ENCODE assay signal across 10 cellular contexts in the genomic region with DNA sequence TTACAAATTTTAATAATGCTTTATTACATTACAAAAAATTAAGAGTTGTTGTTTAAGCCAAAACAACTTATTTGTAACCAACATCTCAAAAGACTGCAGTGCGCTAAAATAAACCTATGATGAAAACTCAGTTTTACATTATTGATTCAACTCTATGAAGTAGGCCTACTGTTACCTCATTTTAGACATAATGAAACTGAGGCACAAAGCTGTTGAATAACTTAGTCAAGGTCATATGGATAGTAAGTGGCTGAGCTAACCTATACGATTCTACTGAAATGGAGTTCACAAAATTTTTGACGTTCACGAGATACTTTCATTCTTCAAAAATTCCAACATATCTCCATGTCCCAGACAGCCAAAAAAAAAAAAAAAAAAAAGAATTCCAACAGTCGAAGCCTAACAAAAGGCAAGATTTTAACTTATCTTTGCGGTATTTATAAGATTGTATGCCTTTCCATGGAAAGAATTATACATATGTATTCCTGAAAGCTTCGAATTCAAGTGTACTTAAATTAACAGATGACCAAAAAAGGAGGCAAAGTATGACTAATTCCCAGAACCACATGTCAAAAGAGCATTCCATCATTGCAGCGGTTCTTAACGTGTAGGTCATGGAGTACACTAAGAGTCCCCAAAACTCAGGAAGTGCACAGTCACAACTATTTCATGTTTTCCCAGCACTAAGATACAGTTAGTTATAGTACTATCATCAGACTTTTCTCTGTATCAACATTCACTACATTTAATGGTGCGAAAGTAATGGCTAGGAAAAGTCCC.
A peak's percentile ranks its signal among the peaks of the same experiment; 100 is the strongest.
DNase-seq lines count a peak whose midpoint lies in the region; ATAC-seq, FAIRE-seq and TF ChIP-seq lines count a peak whose summit lies in the region.
"Had no signal": no experiment of that assay in that cellular context is flagged by ENCODE, and none has a peak within 500 bp of the region (broad histone marks: within the 10 kb centered on the region; RNA-seq: fewer than 3 reads in every experiment).

No MANE protein-coding gene starts in this region.

- no peak overlapping the region for H3K4me3 ChIP-seq in Caco-2 (ENCODE audit: low read depth, low read length)

- CTCF ChIA-PET in activated CD4-positive, alpha-beta memory T cell treated with anti-CD3 and anti-CD28 coated beads, Interleukin-2, amount 10 ng/mL, durations not matched to agents 7 days and 5 days (lab: Charles Lee): no interaction called here
- CTCF ChIA-PET in Caco-2 (lab: Charles Lee): no interaction called here

- TF ChIP-seq CTCF in Caco-2 (IDR thresholded peaks at IDR 0.05; ENCODE audit: insufficient read depth in 1 of 2, low read depth in 1 of 2, low read length in 1 of 2, severe bottlenecking in 1 of 2, unreplicated experiment in 1 of 2): no peak

- POLR2A ChIA-PET in activated CD4-positive, alpha-beta memory T cell treated with anti-CD3 and anti-CD28 coated beads, Interleukin-2, amount 10 ng/mL, durations not matched to agents 7 days and 5 days (lab: Charles Lee): no interaction called here
- POLR2A ChIA-PET in Caco-2 (lab: Charles Lee): no interaction called here

- H3K9me3 ChIP-seq in Caco-2: no peaks in the 10 kb centered on the region

- TF ChIP-seq POLR2A in H54 (IDR thresholded peaks at IDR 0.05; ENCODE audit: low read depth, low read length): no peak

- H3K4me3 Mint-ChIP-seq in activated CD4-positive, alpha-beta memory T cell treated with anti-CD3 and anti-CD28 coated beads, Interleukin-2, amount 10 ng/mL, durations not matched to agents 7 days and 5 days: no peak overlapping the region
- H3K4me3 Mint-ChIP-seq in Caco-2 (ENCODE audit: unreplicated experiment): no peak overlapping the region
- H3K4me3 Mint-ChIP-seq: stimulated activated memory B cell treated with anti-CD40 and anti-IgM and Interleukin-4, amounts not matched to agents 10 μg/mL and 1 μg/mL and 100 μg/mL, for 72 hours had no signal

- intact Hi-C loops in Caco-2 (cut with micrococcal nuclease; ENCODE audit: unreplicated experiment): no loop called here

- peaks cover 26% of the 10 kb centered on the region for H3K4me1 Mint-ChIP-seq in activated CD4-positive, alpha-beta memory T cell treated with anti-CD3 and anti-CD28 coated beads, Interleukin-2, amount 10 ng/mL, durations not matched to agents 7 days and 5 days
- no peaks in the 10 kb centered on the region for H3K4me1 Mint-ChIP-seq in Caco-2 (ENCODE audit: low read depth, unreplicated experiment)
- H3K4me1 Mint-ChIP-seq: stimulated activated memory B cell treated with anti-CD40 and anti-IgM and Interleukin-4, amounts not matched to agents 10 μg/mL and 1 μg/mL and 100 μg/mL, for 72 hours had no signal

- no peaks in the 10 kb centered on the region for H3K36me3 ChIP-seq in Caco-2 (ENCODE audit: control insufficient read depth, insufficient read depth, low read length)

- ATAC-seq in GM21381 (IDR thresholded peaks at IDR 0.05; ENCODE audit: unreplicated experiment): no peak
- ATAC-seq: stimulated activated memory B cell treated with anti-CD40 and anti-IgM and Interleukin-4, amounts not matched to agents 10 μg/mL and 1 μg/mL and 100 μg/mL, for 72 hours had no signal

- H3K36me3 Mint-ChIP-seq in activated CD4-positive, alpha-beta memory T cell treated with anti-CD3 and anti-CD28 coated beads, Interleukin-2, amount 10 ng/mL, durations not matched to agents 7 days and 5 days (ENCODE audit: low read depth): peaks cover 34% of the 10 kb centered on the region
- H3K36me3 Mint-ChIP-seq in Caco-2 (ENCODE audit: insufficient read depth, unreplicated experiment): peaks cover 46% of the 10 kb centered on the region

- peak; percentile 93 for FAIRE-seq in H54 (lab: Jason Lieb, UNC)

- no peaks in the 10 kb centered on the region for H3K27me3 Mint-ChIP-seq in activated CD4-positive, alpha-beta memory T cell treated with anti-CD3 and anti-CD28 coated beads, Interleukin-2, amount 10 ng/mL, durations not matched to agents 7 days and 5 days
- no peaks in the 10 kb centered on the region for H3K27me3 Mint-ChIP-seq in Caco-2 (ENCODE audit: insufficient read depth, unreplicated experiment)
- H3K27me3 Mint-ChIP-seq: stimulated activated memory B cell treated with anti-CD40 and anti-IgM and Interleukin-4, amounts not matched to agents 10 μg/mL and 1 μg/mL and 100 μg/mL, for 72 hours had no signal

- DNase-seq in AG08396 (ENCODE audit: low spot score): peak; percentile 11
- peak; percentile 11 for DNase-seq in H54 (ENCODE audit: insufficient read length, low spot score)
- DNase-seq in activated CD4-positive, alpha-beta memory T cell treated with anti-CD3 and anti-CD28 coated beads, Interleukin-2, amount 10 ng/mL, durations not matched to agents 7 days and 5 days: no peak
- DNase-seq in glomerular endothelial cell (ENCODE audit: extremely low read depth, low read depth, low spot score): peak; percentile 48
- DNase-seq in DMS53 (lab: John Stamatoyannopoulos, UW): no peak
- no peak for DNase-seq in NCI-H446 (lab: John Stamatoyannopoulos, UW)
- no peak for DNase-seq in Caco-2
- DNase-seq: H7 had no signal

- peak overlapping the region; percentile 33 for H3K27ac Mint-ChIP-seq in activated CD4-positive, alpha-beta memory T cell treated with anti-CD3 and anti-CD28 coated beads, Interleukin-2, amount 10 ng/mL, durations not matched to agents 7 days and 5 days
- H3K27ac Mint-ChIP-seq in Caco-2 (ENCODE audit: unreplicated experiment): no peak overlapping the region
- H3K27ac Mint-ChIP-seq: stimulated activated memory B cell treated with anti-CD40 and anti-IgM and Interleukin-4, amounts not matched to agents 10 μg/mL and 1 μg/mL and 100 μg/mL, for 72 hours had no signal

- H3K9me3 Mint-ChIP-seq in activated CD4-positive, alpha-beta memory T cell treated with anti-CD3 and anti-CD28 coated beads, Interleukin-2, amount 10 ng/mL, durations not matched to agents 7 days and 5 days: no peaks in the 10 kb centered on the region
- no peaks in the 10 kb centered on the region for H3K9me3 Mint-ChIP-seq in Caco-2 (ENCODE audit: unreplicated experiment)
- H3K9me3 Mint-ChIP-seq: stimulated activated memory B cell treated with anti-CD40 and anti-IgM and Interleukin-4, amounts not matched to agents 10 μg/mL and 1 μg/mL and 100 μg/mL, for 72 hours had no signal

- no peaks in the 10 kb centered on the region for H3K4me1 ChIP-seq in Caco-2

- H3K27me3 ChIP-seq in Caco-2 (replicated peaks; ENCODE audit: control insufficient read depth, insufficient read depth, low read length): no peaks in the 10 kb centered on the region

- no TSS peak for BruUV-seq in Caco-2 (replicated peaks; lab: Mats Ljungman, UMichigan)

Comparison
In these comparisons a context has a peak if more than half of its experiments do, and no peak if none do; other contexts are left out.
1. DNase-seq: peak in AG08396 (single experiment), H54 (single experiment) and glomerular endothelial cell (single experiment); none in activated CD4-positive, alpha-beta memory T cell treated with anti-CD3 and anti-CD28 coated beads, Interleukin-2, amount 10 ng/mL, durations not matched to agents 7 days and 5 days (single experiment), DMS53 (single experiment), NCI-H446 (0 of 2) and Caco-2 (0 of 2).